ENCODE assay signal across 18 cellular contexts in genomic region chr10:61765176-61766087, GRCh38.
A peak's percentile ranks its signal among the peaks of the same experiment; 100 is the strongest.
DNase-seq lines count a peak whose midpoint lies in the region; ATAC-seq and TF ChIP-seq lines count a peak whose summit lies in the region.
"Had no signal": no experiment of that assay in that cellular context is flagged by ENCODE, and none has a peak within 500 bp of the region (broad histone marks: within the 10 kb centered on the region; RNA-seq: fewer than 3 reads in every experiment).

No MANE protein-coding gene starts in this region.

- H3K36me3 Mint-ChIP-seq in activated T-cell treated with anti-CD3 and anti-CD28 coated beads, Interleukin-2, amount 50 U/mL, for 72 hours (ENCODE audit: insufficient read depth in 2 of 2) = no peaks in the 10 kb centered on the region
- H3K36me3 Mint-ChIP-seq in activated T-cell treated with anti-CD3 and anti-CD28 coated beads, Interleukin-2, amount 50 U/mL, for 4 hours (ENCODE audit: insufficient read depth) = no peaks in the 10 kb centered on the region
- H3K36me3 Mint-ChIP-seq in activated T-helper 2 cell treated with anti-CD3 and anti-CD28 coated beads, Interferon-gamma antibody, Interleukin-2, Interleukin-4, amounts not matched to agents 10 μg/mL and 5 μg/mL and 100 μg/mL, durations not matched to agents 14 hours and 24 hours and 36 hours (ENCODE audit: low read depth) = peaks cover 21% of the 10 kb centered on the region
- no peaks in the 10 kb centered on the region for H3K36me3 Mint-ChIP-seq in stimulated activated effector memory CD8-positive, alpha-beta T cell treated with anti-CD3 and anti-CD28 coated beads, Interleukin-12 subunit alpha, Interleukin-12 subunit beta, amount 100 ng/mL, for 72 hours

- H3K9me3 ChIP-seq in OCI-LY3 (ENCODE audit: insufficient read depth, low read length) = no peaks in the 10 kb centered on the region
- H3K9me3 ChIP-seq: gastroesophageal sphincter, tibial nerve had no signal

- H3K79me2 ChIP-seq in OCI-LY3 (ENCODE audit: low read length) = no peaks in the 10 kb centered on the region

- H3K27me3 Mint-ChIP-seq in activated T-cell treated with anti-CD3 and anti-CD28 coated beads, Interleukin-2, amount 50 U/mL, for 72 hours (ENCODE audit: low read depth) = no peaks in the 10 kb centered on the region
- no peaks in the 10 kb centered on the region for H3K27me3 Mint-ChIP-seq in activated T-cell treated with anti-CD3 and anti-CD28 coated beads, Interleukin-2, amount 50 U/mL, for 4 hours (ENCODE audit: low read depth)
- no peaks in the 10 kb centered on the region for H3K27me3 Mint-ChIP-seq in activated T-helper 2 cell treated with anti-CD3 and anti-CD28 coated beads, Interferon-gamma antibody, Interleukin-2, Interleukin-4, amounts not matched to agents 10 μg/mL and 5 μg/mL and 100 μg/mL, durations not matched to agents 14 hours and 24 hours and 36 hours (ENCODE audit: low read depth)
- H3K27me3 Mint-ChIP-seq: IgD-negative memory B cell, progenitor cell of endocrine pancreas had no signal

- no peak overlapping the region for H3K4me2 ChIP-seq in OCI-LY3 (ENCODE audit: low read length)

- H3K9me3 Mint-ChIP-seq in activated T-cell treated with anti-CD3 and anti-CD28 coated beads, Interleukin-2, amount 50 U/mL, for 72 hours = no peaks in the 10 kb centered on the region
- no peaks in the 10 kb centered on the region for H3K9me3 Mint-ChIP-seq in activated T-cell treated with anti-CD3 and anti-CD28 coated beads, Interleukin-2, amount 50 U/mL, for 4 hours
- H3K9me3 Mint-ChIP-seq in activated T-helper 2 cell treated with anti-CD3 and anti-CD28 coated beads, Interferon-gamma antibody, Interleukin-2, Interleukin-4, amounts not matched to agents 10 μg/mL and 5 μg/mL and 100 μg/mL, durations not matched to agents 14 hours and 24 hours and 36 hours = peaks cover 5% of the 10 kb centered on the region
- no peaks in the 10 kb centered on the region for H3K9me3 Mint-ChIP-seq in stimulated activated effector memory CD8-positive, alpha-beta T cell treated with anti-CD3 and anti-CD28 coated beads, Interleukin-12 subunit alpha, Interleukin-12 subunit beta, amount 100 ng/mL, for 72 hours
- H3K9me3 Mint-ChIP-seq: activated naive CD4-positive, alpha-beta T cell treated with anti-CD3 and anti-CD28 coated beads for 36 hours had no signal

- no peaks in the 10 kb centered on the region for H4K20me1 ChIP-seq in OCI-LY3 (ENCODE audit: insufficient read depth, low read length)

- H3K27me3 ChIP-seq in OCI-LY3 (ENCODE audit: low read depth, low read length) = no peaks in the 10 kb centered on the region
- H3K27me3 ChIP-seq: gastroesophageal sphincter, tibial nerve had no signal

- CTCF ChIA-PET in GM10248 (lab: Yijun Ruan, JAX) = interaction anchor here (6.4 kb wide), 1 partner anchor 14 kb away, joined by 33 read pairs; no protein-coding TSS in a partner anchor

- no peak for TF ChIP-seq CTCF in OCI-LY3 (IDR thresholded peaks at IDR 0.05; ENCODE audit: low read depth, low read length)
- TF ChIP-seq CTCF in GM10248 (IDR thresholded peaks at IDR 0.05; ENCODE audit: control extremely low read depth, extremely low read depth, low read depth, missing control alignments) = no peak

- POLR2A ChIA-PET in GM10248 (lab: Yijun Ruan, JAX) = no interaction called here

- peak in 1 of 2 donors; percentile 53 for ATAC-seq in activated T-cell treated with anti-CD3 and anti-CD28 coated beads, Interleukin-2, amount 50 U/mL, for 72 hours (replicated peaks in 1 of 2)
- ATAC-seq in activated T-cell treated with anti-CD3 and anti-CD28 coated beads, Interleukin-2, amount 50 U/mL, for 4 hours = no peak
- ATAC-seq in stimulated activated effector memory CD8-positive, alpha-beta T cell treated with anti-CD3 and anti-CD28 coated beads, Interleukin-12 subunit alpha, Interleukin-12 subunit beta, amount 100 ng/mL, for 72 hours = no peak
- ATAC-seq in GM21619 (IDR thresholded peaks at IDR 0.05; ENCODE audit: unreplicated experiment) = no peak
- ATAC-seq: gastroesophageal sphincter had no signal

- H3K4me3 Mint-ChIP-seq in activated T-cell treated with anti-CD3 and anti-CD28 coated beads, Interleukin-2, amount 50 U/mL, for 72 hours = peak overlapping the region; percentile 28 to 76
- H3K4me3 Mint-ChIP-seq in activated T-cell treated with anti-CD3 and anti-CD28 coated beads, Interleukin-2, amount 50 U/mL, for 4 hours = no peak overlapping the region
- peak overlapping the region; percentile 11 for H3K4me3 Mint-ChIP-seq in activated T-helper 2 cell treated with anti-CD3 and anti-CD28 coated beads, Interferon-gamma antibody, Interleukin-2, Interleukin-4, amounts not matched to agents 10 μg/mL and 5 μg/mL and 100 μg/mL, durations not matched to agents 14 hours and 24 hours and 36 hours (ENCODE audit: low read depth)
- H3K4me3 Mint-ChIP-seq in stimulated activated effector memory CD8-positive, alpha-beta T cell treated with anti-CD3 and anti-CD28 coated beads, Interleukin-12 subunit alpha, Interleukin-12 subunit beta, amount 100 ng/mL, for 72 hours = no peak overlapping the region
- H3K4me3 Mint-ChIP-seq: activated naive CD4-positive, alpha-beta T cell treated with anti-CD3 and anti-CD28 coated beads for 36 hours; IgD-negative memory B cell had no signal

- intact Hi-C loops in activated T-helper 2 cell treated with anti-CD3 and anti-CD28 coated beads, Interferon-gamma antibody, Interleukin-2, Interleukin-4, amounts not matched to agents 10 μg/mL and 5 μg/mL and 100 μg/mL, durations not matched to agents 14 hours and 24 hours and 36 hours (cut with micrococcal nuclease) = loop anchor here (1.0 kb wide), 2 partner anchors 19 to 223 kb away; no protein-coding TSS in a partner anchor
- intact Hi-C loops in posterior cingulate gyrus (cut with DNase I) = no loop called here

- peaks cover 39% of the 10 kb centered on the region for H3K4me1 Mint-ChIP-seq in activated T-cell treated with anti-CD3 and anti-CD28 coated beads, Interleukin-2, amount 50 U/mL, for 72 hours (ENCODE audit: low read depth)
- H3K4me1 Mint-ChIP-seq in activated T-cell treated with anti-CD3 and anti-CD28 coated beads, Interleukin-2, amount 50 U/mL, for 4 hours (ENCODE audit: low read depth) = peaks cover 16% of the 10 kb centered on the region
- H3K4me1 Mint-ChIP-seq in activated T-helper 2 cell treated with anti-CD3 and anti-CD28 coated beads, Interferon-gamma antibody, Interleukin-2, Interleukin-4, amounts not matched to agents 10 μg/mL and 5 μg/mL and 100 μg/mL, durations not matched to agents 14 hours and 24 hours and 36 hours (ENCODE audit: low read depth) = peaks cover 51% of the 10 kb centered on the region
- peaks cover 8% of the 10 kb centered on the region for H3K4me1 Mint-ChIP-seq in stimulated activated effector memory CD8-positive, alpha-beta T cell treated with anti-CD3 and anti-CD28 coated beads, Interleukin-12 subunit alpha, Interleukin-12 subunit beta, amount 100 ng/mL, for 72 hours

- H3K4me1 ChIP-seq in OCI-LY3 (ENCODE audit: low read length) = no peaks in the 10 kb centered on the region

- H3K9ac ChIP-seq in OCI-LY3 (ENCODE audit: low read length) = no peak overlapping the region

- peak overlapping the region; percentile 54; the same call in 1 of the 2 replicates for H2AFZ ChIP-seq in OCI-LY3 (ENCODE audit: low read depth, low read length)

- no peaks in the 10 kb centered on the region for H3K36me3 ChIP-seq in OCI-LY3 (replicated peaks; ENCODE audit: low read depth, low read length)
- H3K36me3 ChIP-seq: gastroesophageal sphincter, tibial nerve had no signal

- DNase-seq in activated T-cell treated with anti-CD3 and anti-CD28 coated beads, Interleukin-2, amount 50 U/mL, for 72 hours = no peak
- no peak for DNase-seq in activated T-cell treated with anti-CD3 and anti-CD28 coated beads, Interleukin-2, amount 50 U/mL, for 4 hours
- no peak for DNase-seq in activated T-helper 2 cell treated with anti-CD3 and anti-CD28 coated beads, Interferon-gamma antibody, Interleukin-2, Interleukin-4, amounts not matched to agents 10 μg/mL and 5 μg/mL and 100 μg/mL, durations not matched to agents 14 hours and 24 hours and 36 hours (ENCODE audit: low spot score)
- DNase-seq in stimulated activated effector memory CD8-positive, alpha-beta T cell treated with anti-CD3 and anti-CD28 coated beads, Interleukin-12 subunit alpha, Interleukin-12 subunit beta, amount 100 ng/mL, for 72 hours (ENCODE audit: low spot score in 2 of 2) = no peak
- DNase-seq in posterior cingulate gyrus = no peak
- no peak for DNase-seq in GM10248 (ENCODE audit: extremely low spot score)
- DNase-seq: activated CD4-positive, CD25-positive, alpha-beta regulatory T cell treated with anti-CD3 and anti-CD28 coated beads, Interleukin-2, amount 50 U/mL, for 72 hours; activated naive CD4-positive, alpha-beta T cell treated with anti-CD3 and anti-CD28 coated beads for 36 hours; islet precursor cell; NCI-H2081 treated with DMSO at 0.1 percent for 48 hours; NCI-H748 treated with DMSO at 0.1 percent for 48 hours; stimulated activated CD4-positive, alpha-beta T cell treated with anti-CD3 and anti-CD28 coated beads, Interleukin-15, amount 100 ng/mL, for 24 hours had no signal

- H3K27ac Mint-ChIP-seq in activated T-cell treated with anti-CD3 and anti-CD28 coated beads, Interleukin-2, amount 50 U/mL, for 72 hours = peak overlapping the region; percentile 31
- H3K27ac Mint-ChIP-seq in activated T-helper 2 cell treated with anti-CD3 and anti-CD28 coated beads, Interferon-gamma antibody, Interleukin-2, Interleukin-4, amounts not matched to agents 10 μg/mL and 5 μg/mL and 100 μg/mL, durations not matched to agents 14 hours and 24 hours and 36 hours = peak overlapping the region; percentile 88
- H3K27ac Mint-ChIP-seq in stimulated activated effector memory CD8-positive, alpha-beta T cell treated with anti-CD3 and anti-CD28 coated beads, Interleukin-12 subunit alpha, Interleukin-12 subunit beta, amount 100 ng/mL, for 72 hours = peak overlapping the region; percentile 45
- H3K27ac Mint-ChIP-seq: activated naive CD4-positive, alpha-beta T cell treated with anti-CD3 and anti-CD28 coated beads for 36 hours; IgD-negative memory B cell; progenitor cell of endocrine pancreas had no signal

- H3K4me3 ChIP-seq in OCI-LY3 (ENCODE audit: low read length) = no peak overlapping the region
- H3K4me3 ChIP-seq: gastroesophageal sphincter, tibial nerve had no signal

- H3K27ac ChIP-seq in OCI-LY3 (ENCODE audit: low read length) = no peak overlapping the region
- H3K27ac ChIP-seq: gastroesophageal sphincter, tibial nerve had no signal

Comparison
In these comparisons a context has a peak if more than half of its experiments do, and no peak if none do; other contexts are left out.
1. H3K4me3 Mint-ChIP-seq: peak in activated T-cell treated with anti-CD3 and anti-CD28 coated beads, Interleukin-2, amount 50 U/mL, for 72 hours (2 of 2) and activated T-helper 2 cell treated with anti-CD3 and anti-CD28 coated beads, Interferon-gamma antibody, Interleukin-2, Interleukin-4, amounts not matched to agents 10 μg/mL and 5 μg/mL and 100 μg/mL, durations not matched to agents 14 hours and 24 hours and 36 hours (single experiment); none in activated T-cell treated with anti-CD3 and anti-CD28 coated beads, Interleukin-2, amount 50 U/mL, for 4 hours (single experiment) and stimulated activated effector memory CD8-positive, alpha-beta T cell treated with anti-CD3 and anti-CD28 coated beads, Interleukin-12 subunit alpha, Interleukin-12 subunit beta, amount 100 ng/mL, for 72 hours (single experiment).
2. H3K27ac Mint-ChIP-seq: peak in every context shown above with its lines; median percentile 88 in activated T-helper 2 cell treated with anti-CD3 and anti-CD28 coated beads, Interferon-gamma antibody, Interleukin-2, Interleukin-4, amounts not matched to agents 10 μg/mL and 5 μg/mL and 100 μg/mL, durations not matched to agents 14 hours and 24 hours and 36 hours; 45 in stimulated activated effector memory CD8-positive, alpha-beta T cell treated with anti-CD3 and anti-CD28 coated beads, Interleukin-12 subunit alpha, Interleukin-12 subunit beta, amount 100 ng/mL, for 72 hours; 31 in activated T-cell treated with anti-CD3 and anti-CD28 coated beads, Interleukin-2, amount 50 U/mL, for 72 hours.